8 cellular contexts compared by ENCODE assay signal in the genomic region with DNA sequence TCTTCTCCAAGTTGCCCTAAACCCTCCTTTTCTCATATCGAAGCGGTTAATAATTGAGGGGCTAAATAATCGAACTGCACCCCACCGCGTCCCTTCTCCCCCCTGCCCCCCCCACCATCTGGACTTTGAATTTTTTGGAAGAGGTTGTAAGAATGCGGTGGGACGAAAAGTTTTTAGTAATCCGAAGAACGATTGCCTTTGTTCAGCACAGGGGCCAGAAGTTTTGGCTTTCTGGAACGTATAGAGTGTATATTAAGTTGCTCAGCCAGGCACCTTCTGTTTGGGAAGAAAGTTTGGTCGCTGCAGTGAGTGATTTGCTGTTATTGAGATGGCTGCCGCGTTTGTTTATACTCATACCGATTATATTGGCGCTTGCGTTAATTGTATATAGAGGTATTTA. TPM values are rescaled to one million over a fixed set of nuclear protein-coding genes. Genes with fewer than 3 reads are reported as not detected.
DNase-seq lines count a peak whose midpoint lies in the region; ATAC-seq lines count a peak whose summit lies in the region.

No MANE protein-coding gene starts in this region.

- DNase-seq in AG08395 (ENCODE audit: low spot score) (peak; percentile 5), HAP-1 (ENCODE audit: low spot score in 2 of 2) (peak in 1 of 2 experiments; percentile 19), right cardiac atrium (no peak), NCI-H1092 (lab: John Stamatoyannopoulos, UW) (no peak)
- peak; percentile 28 for DNase-seq in activated CD4-positive, alpha-beta memory T cell treated with anti-CD3 and anti-CD28 coated beads for 36 hours

- in situ Hi-C loops in HAP-1 (cut with MboI; ENCODE audit: low sequenced_read_pairs), result no loop called here

- H3K4me2 ChIP-seq in skeletal muscle satellite cell (ENCODE audit: low read length), result peak overlapping the region; percentile 97

- H3K4me3 Mint-ChIP-seq in activated CD4-positive, alpha-beta memory T cell treated with anti-CD3 and anti-CD28 coated beads for 36 hours, result peak overlapping the region; percentile 89

- under 1% methylated on average over 16 of the region's 16 CpGs for WGBS in right cardiac atrium

- no peaks in the 10 kb centered on the region for H3K9me3 Mint-ChIP-seq in activated CD4-positive, alpha-beta memory T cell treated with anti-CD3 and anti-CD28 coated beads for 36 hours

- CTCF ChIA-PET in activated CD4-positive, alpha-beta memory T cell treated with anti-CD3 and anti-CD28 coated beads for 36 hours (lab: Charles Lee), result interaction anchor here (1.0 to 1.3 kb wide), 3 partner anchors 35 to 217 kb away, joined by 3 read pairs; partner anchors contain the start of gene SREK1

- H3K9me3 ChIP-seq in HAP-1 (no peaks in the 10 kb centered on the region), right cardiac atrium (ENCODE audit: control insufficient read depth, low read length) (no peaks in the 10 kb centered on the region), skeletal muscle satellite cell (replicated peaks; ENCODE audit: low read length) (no peaks in the 10 kb centered on the region)

- POLR2A ChIA-PET in activated CD4-positive, alpha-beta memory T cell treated with anti-CD3 and anti-CD28 coated beads for 36 hours (lab: Charles Lee), result interaction anchor here (0.5 to 2.1 kb wide), 8 partner anchors 9 to 303 kb away, joined by 3 to 6 read pairs (median 3); partner anchors contain the start of gene TRIM23

- H3K36me3 Mint-ChIP-seq in activated CD4-positive, alpha-beta memory T cell treated with anti-CD3 and anti-CD28 coated beads for 36 hours, result peaks cover 5% of the 10 kb centered on the region

- peaks cover 36% of the 10 kb centered on the region for H3K4me1 Mint-ChIP-seq in activated CD4-positive, alpha-beta memory T cell treated with anti-CD3 and anti-CD28 coated beads for 36 hours (ENCODE audit: low read depth)

- peak overlapping the region; percentile 100 for H3K9ac ChIP-seq in skeletal muscle satellite cell (ENCODE audit: low read depth, low read length)

- peak overlapping the region; percentile 99 for H3K27ac ChIP-seq in right cardiac atrium (ENCODE audit: low read length)

- intact Hi-C loops in activated CD4-positive, alpha-beta memory T cell treated with anti-CD3 and anti-CD28 coated beads for 36 hours (cut with micrococcal nuclease), result loop anchor here (1.0 to 5.0 kb wide), 10 partner anchors 34 to 890 kb away; partner anchors contain the start of genes CENPK, PPWD1, SHLD3 and SREK1
- intact Hi-C loops in right cardiac atrium (cut with DNase I), result loop anchor here in 2 of 4 donors (10.0 kb wide), 2 partner anchors 142 to 218 kb away; partner anchors contain the start of gene SREK1 (in 1 of the 2)

- no peaks in the 10 kb centered on the region for H3K27me3 Mint-ChIP-seq in activated CD4-positive, alpha-beta memory T cell treated with anti-CD3 and anti-CD28 coated beads for 36 hours

- H3K36me3 ChIP-seq in HAP-1 (replicated peaks) (no peaks in the 10 kb centered on the region), skeletal muscle satellite cell (ENCODE audit: insufficient read depth, low read length) (peaks cover 15% of the 10 kb centered on the region)

- H3K27me3 ChIP-seq in HAP-1 (ENCODE audit: low read depth) (no peaks in the 10 kb centered on the region), right cardiac atrium (ENCODE audit: control insufficient read depth, insufficient read depth) (no peaks in the 10 kb centered on the region), skeletal muscle satellite cell (ENCODE audit: control insufficient read depth, insufficient read depth, low read length) (no peaks in the 10 kb centered on the region)

- H3K4me1 ChIP-seq in HAP-1, result peaks cover 12% of the 10 kb centered on the region; the same call in 1 of the 2 replicates
- H3K4me1 ChIP-seq in right cardiac atrium (ENCODE audit: control insufficient read depth, insufficient read depth, low read length), result no peaks in the 10 kb centered on the region
- H3K4me1 ChIP-seq in skeletal muscle satellite cell (ENCODE audit: control insufficient read depth, insufficient read depth, low read length), result peaks cover 24% of the 10 kb centered on the region

- peak overlapping the region; percentile 83 for H3K4me3 ChIP-seq in HAP-1
- peak overlapping the region; percentile 74 for H3K4me3 ChIP-seq in right cardiac atrium (ENCODE audit: low read length)
- H3K4me3 ChIP-seq in skeletal muscle satellite cell (ENCODE audit: low read length), result peak overlapping the region; percentile 96

- peak overlapping the region; percentile 98 for H3K27ac Mint-ChIP-seq in activated CD4-positive, alpha-beta memory T cell treated with anti-CD3 and anti-CD28 coated beads for 36 hours

- ATAC-seq in right cardiac atrium (no peak), HG02981 (IDR thresholded peaks at IDR 0.05; ENCODE audit: unreplicated experiment) (no peak), HG03439 (IDR thresholded peaks at IDR 0.05; ENCODE audit: unreplicated experiment) (no peak)

RNA-seq across cellular contexts. Expression of gene ERBIN, which starts 0.5 kb away (rescaled TPM):
- total RNA-seq in activated CD4-positive, alpha-beta memory T cell treated with anti-CD3 and anti-CD28 coated beads for 36 hours, result 10 to 100 TPM; 42.6 to 47.0 TPM
- total RNA-seq in right cardiac atrium, result 10 to 100 TPM; 42.3 to 47.9 (median 43.3) TPM
- 11.8 TPM for polyA plus RNA-seq in right cardiac atrium
- total RNA-seq in skeletal muscle satellite cell (2012; rRNA removed), result 37.8 and 55.3 TPM in 2 replicates

Comparison
In these comparisons a context has a peak if more than half of its experiments do, and no peak if none do; other contexts are left out.
1. DNase-seq: peak in AG08395 (single experiment) and activated CD4-positive, alpha-beta memory T cell treated with anti-CD3 and anti-CD28 coated beads for 36 hours (single experiment); none in right cardiac atrium (0 of 3) and NCI-H1092 (single experiment).
2. Peak in every context shown above with its lines, with median percentiles within 50 percentile points of each other: H3K4me3 ChIP-seq.